17 cellular contexts compared by ENCODE assay signal in genomic region chr17:40328386-40328766, GRCh38. TPM values are rescaled to one million over a fixed set of nuclear protein-coding genes. Genes with fewer than 3 reads are reported as not detected.
DNase-seq lines count a peak whose midpoint lies in the region; ATAC-seq, FAIRE-seq and TF ChIP-seq lines count a peak whose summit lies in the region.
"Had no signal": no experiment of that assay in that cellular context is flagged by ENCODE, and none has a peak within 500 bp of the region (broad histone marks: within the 10 kb centered on the region; RNA-seq: fewer than 3 reads in every experiment).

No MANE protein-coding gene starts in this region.

- TF ChIP-seq CTCF in HL-60 (IDR thresholded peaks at IDR 0.05; ENCODE audit: insufficient read depth, low read length) (no peak), adrenal gland (IDR thresholded peaks at IDR 0.05) (no peak), nephron (IDR thresholded peaks at IDR 0.05; ENCODE audit: unreplicated experiment in 3 of 3) (no peak), foreskin keratinocyte (conservative IDR thresholded peaks at IDR 0.05) (no peak)

- H3K27me3 ChIP-seq in BLaER1 (no peaks in the 10 kb centered on the region), HL-60 (ENCODE audit: insufficient read depth, poor library complexity, severe bottlenecking) (no peaks in the 10 kb centered on the region), adrenal gland (no peaks in the 10 kb centered on the region), foreskin keratinocyte (no peaks in the 10 kb centered on the region)
- H3K27me3 ChIP-seq: brain microvascular endothelial cell had no signal

- peaks cover 20% of the 10 kb centered on the region for H3K36me3 Mint-ChIP-seq in nephron (ENCODE audit: low read depth)

- WGBS in adrenal gland, 4 donors = 79 to 88% (median 86%) methylated on average over 2 of the region's 2 CpGs

- H3K9me3 Mint-ChIP-seq in nephron = no peaks in the 10 kb centered on the region
- H3K9me3 Mint-ChIP-seq: H9 had no signal

- H3K4me3 ChIP-seq in BLaER1 = no peak overlapping the region
- H3K4me3 ChIP-seq in HL-60 (replicated peaks; ENCODE audit: insufficient read depth, low read length) = no peak overlapping the region
- no peak overlapping the region for H3K4me3 ChIP-seq in adrenal gland
- H3K4me3 ChIP-seq: K562 had no signal

- H3K27ac ChIP-seq in BLaER1 = no peak overlapping the region
- peak overlapping the region; percentile 45 for H3K27ac ChIP-seq in HL-60 (replicated peaks)
- H3K27ac ChIP-seq in adrenal gland = peak overlapping the region in 3 of 5 donors; percentile 24 to 73 (median 65)
- no peak overlapping the region for H3K27ac ChIP-seq in foreskin keratinocyte
- H3K27ac ChIP-seq: brain microvascular endothelial cell had no signal

- no peak overlapping the region for H3K9ac ChIP-seq in BLaER1

- ATAC-seq in foreskin keratinocyte (no peak), GM19463 (IDR thresholded peaks at IDR 0.05; ENCODE audit: unreplicated experiment) (no peak)
- ATAC-seq: K562 had no signal

- H3K27me3 Mint-ChIP-seq in nephron (ENCODE audit: low read depth) = no peaks in the 10 kb centered on the region

- no peaks in the 10 kb centered on the region for H3K9me3 ChIP-seq in BLaER1
- H3K9me3 ChIP-seq in adrenal gland (replicated peaks in 1 of 3) = no peaks in the 10 kb centered on the region
- H3K9me3 ChIP-seq: Caco-2 had no signal

- TF ChIP-seq POLR2A in adrenal gland (IDR thresholded peaks at IDR 0.05) = no peak
- TF ChIP-seq POLR2A in GM12891 (IDR thresholded peaks at IDR 0.05; ENCODE audit: low read depth, low read length) = no peak

- peak overlapping the region in 1 of 3 experiments; percentile 17 for H3K4me3 Mint-ChIP-seq in nephron
- H3K4me3 Mint-ChIP-seq: H9 had no signal

- no peak for FAIRE-seq in GM12891 (lab: Jason Lieb, UNC)
- FAIRE-seq: islet of Langerhans had no signal

- H3K4me1 ChIP-seq in BLaER1 (peaks cover 97% of the 10 kb centered on the region), adrenal gland (replicated peaks in 1 of 2) (peaks cover 88 to 96% of the 10 kb centered on the region in 2 donors), foreskin keratinocyte (peaks cover 9% of the 10 kb centered on the region)

- peak overlapping the region; percentile 100 for H3K4me2 ChIP-seq in BLaER1

- DNase-seq in HL-60 (ENCODE audit: low read depth in 1 of 2, low spot score in 1 of 2) = no peak
- no peak for DNase-seq in adrenal gland
- no peak for DNase-seq in foreskin keratinocyte
- no peak for DNase-seq in GM12891 (ENCODE audit: insufficient read length, low spot score)
- no peak for DNase-seq in cerebellar nuclear complex (lab: John Stamatoyannopoulos, UW)
- DNase-seq: activated CD4-positive, alpha-beta T cell treated with anti-CD3 and anti-CD28 coated beads, Interleukin-2, amount 50 U/mL, for 4 hours; brain microvascular endothelial cell; Caco-2; H9; NCI-H226; stimulated activated CD4-positive, alpha-beta T cell treated with anti-CD3 and anti-CD28 coated beads, Interleukin-4, amount 100 ng/mL, for 1 hour had no signal

- H4K20me1 ChIP-seq in BLaER1 = peaks cover 72% of the 10 kb centered on the region

- peaks cover 75% of the 10 kb centered on the region for H3K4me1 Mint-ChIP-seq in nephron

- H3K36me3 ChIP-seq in BLaER1 = peaks cover 25% of the 10 kb centered on the region
- peaks cover 0 to 8% of the 10 kb centered on the region in 2 donors for H3K36me3 ChIP-seq in adrenal gland (replicated peaks in 1 of 2)

- peak overlapping the region in 2 of 3 experiments; percentile 66 to 80 for H3K27ac Mint-ChIP-seq in nephron
- H3K27ac Mint-ChIP-seq: H9 had no signal

- intact Hi-C loops in adrenal gland (cut with DNase I) = no loop called here

TF ChIP-seq in GM12891, 5 proteins besides CTCF, POLR2A, EP300 and RAD21:
- TF ChIP-seq POU2F2 (IDR thresholded peaks at IDR 0.05; ENCODE audit: low read depth, low read length) (no peak), SPI1 (IDR thresholded peaks at IDR 0.05; ENCODE audit: low read depth, low read length) (no peak), POLR2AphosphoS5 (IDR thresholded peaks at IDR 0.05; ENCODE audit: low read depth, low read length) (no peak), TAF1 (IDR thresholded peaks at IDR 0.05; ENCODE audit: low read depth, low read length) (no peak), PAX5 (IDR thresholded peaks at IDR 0.05; ENCODE audit: insufficient read depth, low read length, severe bottlenecking) (no peak)

RNA-seq across cellular contexts. Expression of gene RARA, which starts 19.4 kb away (rescaled TPM):
- total RNA-seq in adrenal gland (10 to 100 TPM; 24.8 to 51.8 (median 34.4) TPM), foreskin keratinocyte (26.4 and 28.4 TPM in 2 replicates)
- polyA plus RNA-seq in adrenal gland (10 to 100 TPM; 12.7 to 58.2 (median 26.8) TPM), foreskin keratinocyte (21.6 and 22.4 TPM in 2 replicates)
- 24.8 TPM for polyA plus RNA-seq in GM12891 (2012; ENCODE audit: low read depth, missing spikeins)

RNA-seq across cellular contexts. Expression of gene GJD3, which starts 36.2 kb away (rescaled TPM):
- total RNA-seq in adrenal gland (1 to 10 TPM; 1.3 to 8.7 (median 1.9) TPM), foreskin keratinocyte (not detected in 2 replicates)
- polyA plus RNA-seq in adrenal gland (not detected), foreskin keratinocyte (not detected in 2 replicates)
- 0.21 TPM for polyA plus RNA-seq in GM12891 (2012; ENCODE audit: low read depth, missing spikeins)
- total RNA-seq: Caco-2, H9, SK-MEL-5 had no signal

RNA-seq across cellular contexts. Expression of gene CDC6, which starts 40.7 kb away (rescaled TPM):
- total RNA-seq in adrenal gland (10 to 100 TPM in 1 of 8 donors, 1 to 10 TPM in 6, under 1 TPM in 1; 0.69 to 12.1 (median 2.5) TPM), foreskin keratinocyte (60.7 and 68.9 TPM in 2 replicates)
- polyA plus RNA-seq in adrenal gland (10 to 100 TPM in 1 of 3 donors, 1 to 10 TPM in 2; 1.0 to 31.3 (median 1.0) TPM), foreskin keratinocyte (31.9 and 41.0 TPM in 2 replicates)
- 21.1 TPM for polyA plus RNA-seq in GM12891 (2012; ENCODE audit: low read depth, missing spikeins)

Comparison
In these comparisons a context has a peak if more than half of its experiments do, and no peak if none do; other contexts are left out.
1. H3K27ac ChIP-seq: peak in HL-60 (single experiment) and adrenal gland (3 of 5); none in BLaER1 (single experiment) and foreskin keratinocyte (single experiment).